ENCODE assay signal across 11 cellular contexts in genomic region chr17:77771998-77772397, GRCh38.
DNase-seq lines count a peak whose midpoint lies in the region; ATAC-seq, FAIRE-seq and TF ChIP-seq lines count a peak whose summit lies in the region.
"Had no signal": no experiment of that assay in that cellular context is flagged by ENCODE, and none has a peak within 500 bp of the region (broad histone marks: within the 10 kb centered on the region; RNA-seq: fewer than 3 reads in every experiment).

No MANE protein-coding gene starts in this region.

- H2BK15ac ChIP-seq in H1 (ENCODE audit: low read length) = peak overlapping the region; percentile 95; the same call in 1 of the 2 replicates

- no peak overlapping the region for H4K5ac ChIP-seq in H1 (ENCODE audit: insufficient read length, low read depth, low read length)

- H3K27ac Mint-ChIP-seq in activated naive CD8-positive, alpha-beta T cell treated with anti-CD3 and anti-CD28 coated beads, Interleukin-2, amount 10 ng/mL, durations not matched to agents 7 days and 5 days = peak overlapping the region; percentile 7
- H3K27ac Mint-ChIP-seq in activated naive CD8-positive, alpha-beta T cell treated with anti-CD3 and anti-CD28 coated beads for 36 hours = no peak overlapping the region
- H3K27ac Mint-ChIP-seq in IgD-negative memory B cell = peak overlapping the region in 2 of 3 donors; percentile 46 to 75

- no peak overlapping the region for H3K4me3 Mint-ChIP-seq in activated naive CD8-positive, alpha-beta T cell treated with anti-CD3 and anti-CD28 coated beads, Interleukin-2, amount 10 ng/mL, durations not matched to agents 7 days and 5 days
- no peak overlapping the region for H3K4me3 Mint-ChIP-seq in activated naive CD8-positive, alpha-beta T cell treated with anti-CD3 and anti-CD28 coated beads for 36 hours
- no peak overlapping the region for H3K4me3 Mint-ChIP-seq in IgD-negative memory B cell
- H3K4me3 Mint-ChIP-seq: H9 had no signal

- 0 out of 2 replicates have a peak overlapping the region, but pooled peaks have one; percentile 5 for H2AK5ac ChIP-seq in H1 (ENCODE audit: low read depth, low read length)

- POLR2A ChIA-PET in activated naive CD8-positive, alpha-beta T cell treated with anti-CD3 and anti-CD28 coated beads, Interleukin-2, amount 10 ng/mL, durations not matched to agents 7 days and 5 days (lab: Charles Lee) = interaction anchor here (0.6 to 2.1 kb wide), 2 partner anchors 186 to 334 kb away, joined by 4 to 5 read pairs; partner anchors contain the start of gene TNRC6C
- POLR2A ChIA-PET in H1 (lab: Charles Lee; ENCODE audit: partially characterized antibody) = interaction anchor here (1.2 to 1.6 kb wide), 3 partner anchors 53 to 186 kb away, joined by 3 to 4 read pairs (median 3); partner anchors contain the start of gene TNRC6C

- no peaks in the 10 kb centered on the region; the same call in 1 of the 2 replicates for H3K23me2 ChIP-seq in H1 (ENCODE audit: low read depth, low read length)

- no peak overlapping the region for H3K27ac ChIP-seq in H1 (ENCODE audit: low read depth, low read length)
- H3K27ac ChIP-seq: SJSA1 had no signal

- no peak overlapping the region for H3K4ac ChIP-seq in H1 (replicated peaks; ENCODE audit: insufficient read length, low read depth, low read length)

- no peak overlapping the region; the same call in 1 of the 2 replicates for H2BK20ac ChIP-seq in H1 (ENCODE audit: low read length)

- intact Hi-C loops in posterior vena cava (cut with DNase I) = no loop called here

- no peaks in the 10 kb centered on the region for H3K36me3 ChIP-seq in H1 (ENCODE audit: control insufficient read depth in 2 of 4, insufficient read depth in 4 of 4, low read length in 3 of 4)
- H3K36me3 ChIP-seq: SJSA1 had no signal

- CTCF ChIA-PET in H1 (lab: Charles Lee; ENCODE audit: partially characterized antibody) = interaction anchor here (0.6 to 6.0 kb wide), 20 partner anchors 9 to 670 kb away, joined by 3 to 42 read pairs (median 4); no protein-coding TSS in a partner anchor

- H3K4me2 ChIP-seq in H1 (ENCODE audit: insufficient read depth in 1 of 2, low read depth in 2 of 2, low read length in 2 of 2) = no peak overlapping the region

- no peak overlapping the region for H3K9ac ChIP-seq in H1 (replicated peaks in 1 of 4; ENCODE audit: extremely low read depth in 1 of 4, low read depth in 3 of 4, low read length in 3 of 4)

- H2BK5ac ChIP-seq in H1 (ENCODE audit: low read depth, low read length) = no peak overlapping the region; the same call in 1 of the 2 replicates

- H3K79me2 ChIP-seq in H1 (ENCODE audit: control insufficient read depth in 1 of 2, insufficient read depth in 2 of 2, low read length in 2 of 2) = no peaks in the 10 kb centered on the region

- no peak overlapping the region for H3K56ac ChIP-seq in H1 (replicated peaks; ENCODE audit: insufficient read length, low read depth, low read length)

- H3K27me3 ChIP-seq in H1 (replicated peaks in 1 of 4; ENCODE audit: control insufficient read depth in 3 of 4, extremely low read depth in 1 of 4, insufficient read depth in 3 of 4, low read length in 3 of 4) = peaks cover 0 to 3% (median 0%) of the 10 kb centered on the region in 4 experiments; a peak in 3 of 7 replicates

- no peak for ATAC-seq in activated naive CD8-positive, alpha-beta T cell treated with anti-CD3 and anti-CD28 coated beads, Interleukin-2, amount 10 ng/mL, durations not matched to agents 7 days and 5 days (ENCODE audit: low read depth)

- no peak for TF ChIP-seq POLR2A in H1 (IDR thresholded peaks at IDR 0.05; ENCODE audit: control extremely low read depth in 1 of 2, low read depth in 2 of 2, low read length in 2 of 2)

- FAIRE-seq in H1 (lab: Jason Lieb, UNC) = no peak

- H3K4me1 Mint-ChIP-seq in activated naive CD8-positive, alpha-beta T cell treated with anti-CD3 and anti-CD28 coated beads, Interleukin-2, amount 10 ng/mL, durations not matched to agents 7 days and 5 days = peaks cover 12% of the 10 kb centered on the region
- H3K4me1 Mint-ChIP-seq in activated naive CD8-positive, alpha-beta T cell treated with anti-CD3 and anti-CD28 coated beads for 36 hours = peaks cover 5% of the 10 kb centered on the region
- peaks cover 0 to 11% (median 7%) of the 10 kb centered on the region in 3 donors for H3K4me1 Mint-ChIP-seq in IgD-negative memory B cell

- H3K14ac ChIP-seq in H1 (ENCODE audit: insufficient read length) = no peak overlapping the region

- H2AFZ ChIP-seq in H1 (ENCODE audit: low read length) = no peak overlapping the region

- TF ChIP-seq CTCF in H1 (IDR thresholded peaks at IDR 0.05; ENCODE audit: control extremely low read depth in 1 of 3, insufficient read depth in 1 of 3, low read depth in 1 of 3, low read length in 3 of 3) = no peak

- DNase-seq in activated naive CD8-positive, alpha-beta T cell treated with anti-CD3 and anti-CD28 coated beads, Interleukin-2, amount 10 ng/mL, durations not matched to agents 7 days and 5 days = no peak
- DNase-seq in activated naive CD8-positive, alpha-beta T cell treated with anti-CD3 and anti-CD28 coated beads for 36 hours = no peak
- DNase-seq in H1 (ENCODE audit: low read depth in 1 of 2, low spot score in 2 of 2) (no peak), KG1 (lab: John Stamatoyannopoulos, UW) (no peak), posterior vena cava (ENCODE audit: low spot score) (no peak)
- no peak for DNase-seq in activated CD4-positive, CD25-positive, alpha-beta regulatory T cell treated with anti-CD3 and anti-CD28 coated beads, Interleukin-2, amount 50 U/mL, for 72 hours
- DNase-seq: NCI-H2029 treated with DMSO at 0.1 percent for 48 hours had no signal

- peaks cover 0 to 6% (median 5%) of the 10 kb centered on the region in 4 experiments; a peak in 4 of 7 replicates for H3K4me1 ChIP-seq in H1 (replicated peaks in 1 of 4; ENCODE audit: control insufficient read depth in 3 of 4, insufficient read depth in 4 of 4, low read length in 3 of 4)
- H3K4me1 ChIP-seq: SJSA1 had no signal

- H3K36me3 Mint-ChIP-seq in activated naive CD8-positive, alpha-beta T cell treated with anti-CD3 and anti-CD28 coated beads, Interleukin-2, amount 10 ng/mL, durations not matched to agents 7 days and 5 days = no peaks in the 10 kb centered on the region
- H3K36me3 Mint-ChIP-seq in activated naive CD8-positive, alpha-beta T cell treated with anti-CD3 and anti-CD28 coated beads for 36 hours = no peaks in the 10 kb centered on the region
- no peaks in the 10 kb centered on the region for H3K36me3 Mint-ChIP-seq in IgD-negative memory B cell
- H3K36me3 Mint-ChIP-seq: CD4-positive, CD25-positive, alpha-beta regulatory T cell had no signal

- H3K23ac ChIP-seq in H1 (ENCODE audit: insufficient read length) = no peak overlapping the region

- H4K8ac ChIP-seq in H1 (ENCODE audit: extremely low read depth, insufficient read depth, low read length) = no peak overlapping the region

- H3K27me3 Mint-ChIP-seq in activated naive CD8-positive, alpha-beta T cell treated with anti-CD3 and anti-CD28 coated beads, Interleukin-2, amount 10 ng/mL, durations not matched to agents 7 days and 5 days = peaks cover 6% of the 10 kb centered on the region
- no peaks in the 10 kb centered on the region for H3K27me3 Mint-ChIP-seq in activated naive CD8-positive, alpha-beta T cell treated with anti-CD3 and anti-CD28 coated beads for 36 hours
- peaks cover 12% of the 10 kb centered on the region for H3K27me3 Mint-ChIP-seq in IgD-negative memory B cell

- H3K9me3 ChIP-seq in H1 (ENCODE audit: insufficient read depth in 2 of 2, low read depth in 1 of 2, low read length in 1 of 2) = no peaks in the 10 kb centered on the region
- H3K9me3 ChIP-seq: SJSA1 had no signal

- H2BK120ac ChIP-seq in H1 (replicated peaks; ENCODE audit: low read depth, low read length) = no peak overlapping the region

- H3K9me3 Mint-ChIP-seq in activated naive CD8-positive, alpha-beta T cell treated with anti-CD3 and anti-CD28 coated beads, Interleukin-2, amount 10 ng/mL, durations not matched to agents 7 days and 5 days = no peaks in the 10 kb centered on the region
- H3K9me3 Mint-ChIP-seq in activated naive CD8-positive, alpha-beta T cell treated with anti-CD3 and anti-CD28 coated beads for 36 hours = no peaks in the 10 kb centered on the region
- H3K9me3 Mint-ChIP-seq in IgD-negative memory B cell = no peaks in the 10 kb centered on the region
- H3K9me3 Mint-ChIP-seq: CD4-positive, CD25-positive, alpha-beta regulatory T cell had no signal

- no peaks in the 10 kb centered on the region for H3K79me1 ChIP-seq in H1 (ENCODE audit: low read depth, low read length)

- H3K4me3 ChIP-seq in H1 (ENCODE audit: extremely low read depth in 1 of 4, insufficient read depth in 2 of 4, low read depth in 3 of 4, low read length in 4 of 4) = no peak overlapping the region
- H3K4me3 ChIP-seq: SJSA1 had no signal

- H2BK12ac ChIP-seq in H1 (ENCODE audit: low read depth, low read length) = peak overlapping the region; percentile 96; the same call in 1 of the 2 replicates

- H4K91ac ChIP-seq in H1 (replicated peaks; ENCODE audit: insufficient read length, low read length) = peak overlapping the region; percentile 67

- H3K18ac ChIP-seq in H1 (ENCODE audit: extremely low read depth, low read length) = peak overlapping the region; percentile 75; the same call in 1 of the 2 replicates

- no peak for TF ChIP-seq RAD21 in H1 (IDR thresholded peaks at IDR 0.05 in 1 of 2, conservative IDR thresholded peaks at IDR 0.05 in 1 of 2; ENCODE audit: low read depth in 2 of 2, low read length in 2 of 2)

- no peaks in the 10 kb centered on the region for H4K20me1 ChIP-seq in H1 (replicated peaks in 1 of 2; ENCODE audit: control insufficient read depth in 1 of 2, insufficient read depth in 2 of 2, low read length in 2 of 2)

- no peak for TF ChIP-seq EP300 in H1 (IDR thresholded peaks at IDR 0.05; ENCODE audit: borderline replicate concordance in 1 of 2, low read depth in 2 of 2, low read length in 2 of 2)

- WGBS in H1 (ENCODE audit: extremely low coverage in 1 of 2, insufficient coverage in 1 of 2, insufficient read length in 1 of 2, insufficient replicate concordance in 2 of 2, low coverage in 1 of 2, low lambda C conversion rate in 2 of 2, missing lambda C conversion rate in 1 of 2), 2 experiments = 82% methylated on average over 5 of the region's 5 CpGs; no CpG with 5 or more reads in 1 of the 2 experiments

TF ChIP-seq in H1, 55 proteins besides CTCF, POLR2A, EP300 and RAD21:
- TF ChIP-seq CBX8 (IDR thresholded peaks at IDR 0.05; ENCODE audit: borderline replicate concordance, low read depth, low read length) (no peak), SIN3A (conservative IDR thresholded peaks at IDR 0.05 in 1 of 2, IDR thresholded peaks at IDR 0.05 in 1 of 2; ENCODE audit: low read depth in 1 of 2, low read length in 2 of 2) (0 out of 4 replicates have a peak, but pooled peaks of 1 of the 2 experiments have one; percentile 12)
